ENCODE assay signal across 8 cellular contexts in genomic region chr22:17830041-17830961, GRCh38. TPM values are rescaled to one million over a fixed set of nuclear protein-coding genes. Genes with fewer than 3 reads are reported as not detected.
A peak's percentile ranks its signal among the peaks of the same experiment; 100 is the strongest.
DNase-seq lines count a peak whose midpoint lies in the region; ATAC-seq, FAIRE-seq and TF ChIP-seq lines count a peak whose summit lies in the region.

No MANE protein-coding gene starts in this region.

- H3K4me3 ChIP-seq in keratinocyte (ENCODE audit: control insufficient read depth in 2 of 3, extremely low read depth in 1 of 3, insufficient read depth in 2 of 3, low read depth in 1 of 3, low read length in 3 of 3), result no peak overlapping the region

- H3K4me1 ChIP-seq in keratinocyte (ENCODE audit: control insufficient read depth, extremely low read depth, insufficient read depth, low read length), result peaks cover 13% of the 10 kb centered on the region

- H3K4me2 ChIP-seq in keratinocyte (ENCODE audit: control insufficient read depth, extremely low read depth, insufficient read depth, low read depth, low read length), result peak overlapping the region; percentile 1

- no peak overlapping the region for H2AFZ ChIP-seq in keratinocyte (ENCODE audit: control insufficient read depth, low read length)

- TF ChIP-seq CTCF in keratinocyte (optimal IDR thresholded peaks at IDR 0.05 in 1 of 3, IDR thresholded peaks at IDR 0.05 in 1 of 3, conservative IDR thresholded peaks at IDR 0.05 in 1 of 3; ENCODE audit: extremely low read depth in 1 of 3, insufficient read depth in 2 of 3, low read length in 3 of 3), result peak; percentile 99 to 100 (median 99)

- no peaks in the 10 kb centered on the region for H3K27me3 ChIP-seq in keratinocyte (ENCODE audit: control insufficient read depth, extremely low read depth, insufficient read depth, low read length)

- H3K79me2 ChIP-seq in keratinocyte (ENCODE audit: control insufficient read depth, insufficient read depth, low read length), result no peaks in the 10 kb centered on the region

- DNase-seq in COLO668 (lab: John Stamatoyannopoulos, UW; ENCODE audit: unreplicated experiment), result peak; percentile 82
- peak; percentile 59 for DNase-seq in HCEC 1CT
- peak; percentile 95 for DNase-seq in NCI-H2171 treated with DMSO at 0.1 percent for 48 hours (lab: John Stamatoyannopoulos, UW)
- DNase-seq in activated CD4-positive, CD25-positive, alpha-beta regulatory T cell (lab: John Stamatoyannopoulos, UW), result peak; percentile 57 to 76 (median 68)
- DNase-seq in central memory CD4-positive, alpha-beta T cell, result peak; percentile 76
- peak; percentile 67 for DNase-seq in keratinocyte (ENCODE audit: low read depth, low spot score)
- DNase-seq in stimulated activated CD4-positive, alpha-beta T cell treated with anti-CD3 and anti-CD28 coated beads, Interleukin-12 subunit alpha, Interleukin-12 subunit beta, amount 100 ng/mL, for 48 hours (ENCODE audit: low read depth in 2 of 3, low spot score in 1 of 3), result peak; percentile 70 to 90 (median 73)

- dilution Hi-C loops in keratinocyte (cut with MboI; ENCODE audit: extremely low pct_ligation_motif_present, low sequenced_read_pairs), result no loop called here

- no peaks in the 10 kb centered on the region for H3K9me1 ChIP-seq in keratinocyte (ENCODE audit: control insufficient read depth, extremely low read depth, insufficient read depth, low read length)

- peaks cover 3% of the 10 kb centered on the region for H4K20me1 ChIP-seq in keratinocyte (ENCODE audit: control insufficient read depth, extremely low read depth, insufficient read depth, low read length)

- peak; percentile 87 for FAIRE-seq in keratinocyte (lab: Jason Lieb, UNC)

- H3K9me3 ChIP-seq in keratinocyte (ENCODE audit: control insufficient read depth, low read depth, low read length), result no peaks in the 10 kb centered on the region

- no peak for ATAC-seq in GM21390 (IDR thresholded peaks at IDR 0.05; ENCODE audit: unreplicated experiment)

- H3K9ac ChIP-seq in keratinocyte (ENCODE audit: control insufficient read depth, extremely low read depth, insufficient read depth, low read length), result no peak overlapping the region

- H3K27ac ChIP-seq in keratinocyte (ENCODE audit: control insufficient read depth, insufficient read depth, low read length), result no peak overlapping the region

- peaks cover 40 to 41% of the 10 kb centered on the region in 2 experiments for H3K36me3 ChIP-seq in keratinocyte (ENCODE audit: control insufficient read depth in 2 of 2, extremely low read depth in 1 of 2, insufficient read depth in 2 of 2, low read length in 2 of 2)

RNA-seq across cellular contexts. Expression of gene BID, which starts 56.0 kb away (rescaled TPM):
- polyA plus RNA-seq in keratinocyte, result 36.5 to 69.7 TPM (median 46.0 TPM) in 3 replicates
- polyA plus RNA-seq in keratinocyte (2011; ENCODE audit: low read depth), result 33.9 TPM
- 56.0 and 89.5 TPM in 2 replicates for polyA plus RNA-seq in keratinocyte (2011; cell fraction: cytosol; rRNA removed)
- polyA plus RNA-seq in keratinocyte (2011; cell fraction: nucleus; rRNA removed), result 35.7 and 52.3 TPM in 2 replicates
- polyA plus RNA-seq in keratinocyte (2012; ENCODE audit: low replicate concordance), result 26.2 and 26.3 TPM in 2 replicates
- polyA minus RNA-seq in keratinocyte, result 11.3 to 47.4 TPM (median 21.5 TPM) in 3 replicates
- polyA minus RNA-seq in keratinocyte (2011; cell fraction: cytosol; rRNA and poly(A)+ RNA removed), result 33.8 TPM
- polyA minus RNA-seq in keratinocyte (2011; cell fraction: nucleus; rRNA and poly(A)+ RNA removed), result 12.3 and 13.1 TPM in 2 replicates
